ENCODE assay signal across 10 cellular contexts in the genomic region with DNA sequence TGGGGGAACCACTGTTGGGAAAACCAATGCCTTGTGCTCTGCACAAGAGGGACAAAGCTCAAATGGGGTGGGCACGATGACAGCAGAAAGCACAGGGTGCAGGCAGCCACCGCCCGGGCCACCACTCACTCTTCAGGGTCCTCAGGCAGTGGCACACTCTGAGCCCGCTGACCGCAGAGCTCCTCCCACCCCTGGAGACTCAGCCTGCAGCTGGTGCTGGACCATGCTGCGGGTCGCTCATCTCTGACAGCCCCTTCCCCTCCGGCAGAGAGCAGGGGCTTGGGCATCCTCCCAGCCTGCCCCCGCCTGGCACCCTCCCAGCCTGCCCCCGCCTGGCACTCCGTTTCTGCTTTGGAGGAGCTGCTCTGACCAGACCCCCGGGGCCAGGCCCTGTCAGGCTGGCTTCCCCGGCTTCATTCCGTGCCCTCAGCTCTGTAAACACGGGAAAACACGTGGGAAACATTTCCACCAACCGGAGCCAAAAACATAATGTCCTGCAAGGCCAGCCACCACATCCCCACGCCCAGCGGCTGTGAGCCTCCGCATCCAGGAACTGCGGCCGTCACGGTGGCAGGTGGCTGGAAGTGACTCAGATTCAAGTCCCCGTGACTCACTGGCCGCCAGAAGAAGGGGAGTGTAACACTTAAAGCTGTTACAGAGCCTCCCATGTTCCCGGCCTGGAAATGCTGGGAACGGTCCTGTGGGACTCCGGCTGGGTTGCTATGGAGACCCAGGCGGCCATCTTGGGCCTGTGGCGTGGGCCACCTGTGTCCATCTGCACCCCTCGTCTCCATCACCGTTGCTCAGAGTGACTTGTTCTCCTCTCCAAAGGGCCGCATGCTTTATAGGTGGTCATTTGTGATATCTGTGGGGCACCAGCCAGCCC. TPM values are rescaled to one million over a fixed set of nuclear protein-coding genes. Genes with fewer than 3 reads are reported as not detected.
A peak's percentile ranks its signal among the peaks of the same experiment; 100 is the strongest.
DNase-seq lines count a peak whose midpoint lies in the region; ATAC-seq, FAIRE-seq and TF ChIP-seq lines count a peak whose summit lies in the region.
"Had no signal": no experiment of that assay in that cellular context is flagged by ENCODE, and none has a peak within 500 bp of the region (broad histone marks: within the 10 kb centered on the region; RNA-seq: fewer than 3 reads in every experiment).

No MANE protein-coding gene starts in this region.

- peak; percentile 84 for DNase-seq in GM04504 (ENCODE audit: low read depth)
- DNase-seq in NOMO-1 treated with DMSO at 0.1 percent for 48 hours (lab: John Stamatoyannopoulos, UW; ENCODE audit: unreplicated experiment): peak; percentile 84
- DNase-seq in H1 (ENCODE audit: low read depth in 1 of 2, low spot score in 2 of 2): peak in 1 of 2 experiments; percentile 43
- DNase-seq in mucosa of descending colon: peak; percentile 59 to 90 (median 67)
- no peak for DNase-seq in NCI-H2081 (lab: John Stamatoyannopoulos, UW)

- intact Hi-C loops in mucosa of descending colon (cut with DNase I, micrococcal nuclease): no loop called here

- H3K79me1 ChIP-seq in H1 (ENCODE audit: low read depth, low read length): no peaks in the 10 kb centered on the region

- H2AK5ac ChIP-seq in H1 (ENCODE audit: low read depth, low read length): no peak overlapping the region

- peaks cover 6 to 21% of the 10 kb centered on the region in 2 experiments; a peak in 3 of 4 replicates for H3K9me3 ChIP-seq in H1 (ENCODE audit: insufficient read depth in 2 of 2, low read depth in 1 of 2, low read length in 1 of 2)
- no peaks in the 10 kb centered on the region for H3K9me3 ChIP-seq in mucosa of descending colon

- no peak overlapping the region for H2BK15ac ChIP-seq in H1 (ENCODE audit: low read length)

- no peak overlapping the region for H3K4me2 ChIP-seq in H1 (ENCODE audit: insufficient read depth in 1 of 2, low read depth in 2 of 2, low read length in 2 of 2)
- H3K4me2 ChIP-seq: KMS-11 had no signal

- H4K8ac ChIP-seq in H1 (ENCODE audit: extremely low read depth, insufficient read depth, low read length): peak overlapping the region; percentile 51; the same call in 1 of the 2 replicates

- H2BK20ac ChIP-seq in H1 (ENCODE audit: low read length): no peak overlapping the region

- H3K9ac ChIP-seq in H1 (replicated peaks in 1 of 4; ENCODE audit: extremely low read depth in 1 of 4, low read depth in 3 of 4, low read length in 3 of 4): no peak overlapping the region
- H3K9ac ChIP-seq: KMS-11 had no signal

- 90% methylated on average over 29 of the region's 33 CpGs; no CpG with 5 or more reads in 1 of the 2 experiments for WGBS in H1 (ENCODE audit: extremely low coverage in 1 of 2, insufficient coverage in 1 of 2, insufficient read length in 1 of 2, insufficient replicate concordance in 2 of 2, low coverage in 1 of 2, low lambda C conversion rate in 2 of 2, missing lambda C conversion rate in 1 of 2), 2 experiments

- TF ChIP-seq RAD21 in H1 (IDR thresholded peaks at IDR 0.05 in 1 of 2, conservative IDR thresholded peaks at IDR 0.05 in 1 of 2; ENCODE audit: low read depth in 2 of 2, low read length in 2 of 2): no peak

- H4K5ac ChIP-seq in H1 (ENCODE audit: insufficient read length, low read depth, low read length): no peak overlapping the region

- no peak overlapping the region for H3K27ac ChIP-seq in H1 (ENCODE audit: low read depth, low read length)
- H3K27ac ChIP-seq: KMS-11 had no signal

- POLR2A ChIA-PET in H1 (lab: Charles Lee; ENCODE audit: partially characterized antibody): no interaction called here

- no peak overlapping the region for H3K18ac ChIP-seq in H1 (ENCODE audit: extremely low read depth, low read length)

- no peak overlapping the region for H2BK12ac ChIP-seq in H1 (ENCODE audit: low read depth, low read length)

- H3K23me2 ChIP-seq in H1 (ENCODE audit: low read depth, low read length): no peaks in the 10 kb centered on the region

- H4K20me1 ChIP-seq in H1 (replicated peaks in 1 of 2; ENCODE audit: control insufficient read depth in 1 of 2, insufficient read depth in 2 of 2, low read length in 2 of 2): peaks cover 0 to 2% of the 10 kb centered on the region in 2 experiments

- H3K4me1 ChIP-seq in H1 (replicated peaks in 1 of 4; ENCODE audit: control insufficient read depth in 3 of 4, insufficient read depth in 4 of 4, low read length in 3 of 4) (no peaks in the 10 kb centered on the region; a peak in 1 of 7 replicates), mucosa of descending colon (ENCODE audit: low read depth) (peaks cover 12% of the 10 kb centered on the region)

- H3K14ac ChIP-seq in H1 (ENCODE audit: insufficient read length): no peak overlapping the region

- H3K23ac ChIP-seq in H1 (ENCODE audit: insufficient read length): no peak overlapping the region

- H3K4me3 ChIP-seq in H1 (ENCODE audit: extremely low read depth in 1 of 4, insufficient read depth in 2 of 4, low read depth in 3 of 4, low read length in 4 of 4): no peak overlapping the region
- H3K4me3 ChIP-seq in mucosa of descending colon: no peak overlapping the region

- H2BK120ac ChIP-seq in H1 (replicated peaks; ENCODE audit: low read depth, low read length): no peak overlapping the region

- H3K4ac ChIP-seq in H1 (replicated peaks; ENCODE audit: insufficient read length, low read depth, low read length): no peak overlapping the region

- no peak overlapping the region for H2AFZ ChIP-seq in H1 (ENCODE audit: low read length)

- H3K79me2 ChIP-seq in H1 (ENCODE audit: control insufficient read depth in 1 of 2, insufficient read depth in 2 of 2, low read length in 2 of 2): no peaks in the 10 kb centered on the region

- no peak overlapping the region for H3K56ac ChIP-seq in H1 (replicated peaks; ENCODE audit: insufficient read length, low read depth, low read length)

- no peak for TF ChIP-seq POLR2A in H1 (IDR thresholded peaks at IDR 0.05; ENCODE audit: control extremely low read depth in 1 of 2, low read depth in 2 of 2, low read length in 2 of 2)

- FAIRE-seq in H1 (lab: Jason Lieb, UNC): no peak
- FAIRE-seq: islet of Langerhans had no signal

- H3K27me3 ChIP-seq in H1 (replicated peaks in 1 of 4; ENCODE audit: control insufficient read depth in 3 of 4, extremely low read depth in 1 of 4, insufficient read depth in 3 of 4, low read length in 3 of 4): no peaks in the 10 kb centered on the region; a peak in 1 of 7 replicates

- H4K91ac ChIP-seq in H1 (replicated peaks; ENCODE audit: insufficient read length, low read length): no peak overlapping the region

- ATAC-seq in mucosa of descending colon (peak; percentile 87), GM21360 (IDR thresholded peaks at IDR 0.05; ENCODE audit: unreplicated experiment) (no peak), GM18858 (IDR thresholded peaks at IDR 0.05; ENCODE audit: unreplicated experiment) (no peak), HG03439 (IDR thresholded peaks at IDR 0.05; ENCODE audit: unreplicated experiment) (no peak)

- no peak for TF ChIP-seq EP300 in H1 (IDR thresholded peaks at IDR 0.05; ENCODE audit: borderline replicate concordance in 1 of 2, low read depth in 2 of 2, low read length in 2 of 2)

- no peak overlapping the region for H2BK5ac ChIP-seq in H1 (ENCODE audit: low read depth, low read length)

- TF ChIP-seq CTCF in H1 (IDR thresholded peaks at IDR 0.05; ENCODE audit: control extremely low read depth in 1 of 3, insufficient read depth in 1 of 3, low read depth in 1 of 3, low read length in 3 of 3) (no peak), mucosa of descending colon (IDR thresholded peaks at IDR 0.05) (no peak)

- H3K36me3 ChIP-seq in H1 (ENCODE audit: control insufficient read depth in 2 of 4, insufficient read depth in 4 of 4, low read length in 3 of 4): no peaks in the 10 kb centered on the region
- no peaks in the 10 kb centered on the region for H3K36me3 ChIP-seq in mucosa of descending colon (ENCODE audit: low read depth)

- CTCF ChIA-PET in H1 (lab: Charles Lee; ENCODE audit: partially characterized antibody): interaction anchor here (1.5 kb wide), 2 partner anchors 77 to 155 kb away, joined by 3 read pairs; no protein-coding TSS in a partner anchor

TF ChIP-seq in H1, 55 proteins besides CTCF, POLR2A, EP300 and RAD21:
- peak; percentile 85 for TF ChIP-seq YY1 (IDR thresholded peaks at IDR 0.05; ENCODE audit: low read depth, low read length)
- TF ChIP-seq, protein P1, sequence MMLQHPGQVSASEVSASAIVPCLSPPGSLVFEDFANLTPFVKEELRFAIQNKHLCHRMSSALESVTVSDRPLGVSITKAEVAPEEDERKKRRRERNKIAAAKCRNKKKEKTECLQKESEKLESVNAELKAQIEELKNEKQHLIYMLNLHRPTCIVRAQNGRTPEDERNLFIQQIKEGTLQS (IDR thresholded peaks at IDR 0.05; ENCODE audit: insufficient read depth, low read depth, low read length): no peak

RNA-seq across cellular contexts. Expression of a gene that starts 6.8 kb away (rescaled TPM):
- total RNA-seq in H1 (2021; fragmentation: NEBNext Ultra II Directional; extraction: Animal tissue kit (Norgen Biotek cat#: 25700)): 1.9 and 2.4 TPM in 2 replicates
- polyA plus RNA-seq in H1 (2011; rRNA removed): 1.9 and 2.6 TPM in 2 replicates
- polyA plus RNA-seq in H1 (2011; cell fraction: cytosol; rRNA removed): 1.7 TPM
- polyA plus RNA-seq in H1 (2011; cell fraction: nucleus; rRNA removed): 8.2 TPM
- polyA plus RNA-seq in H1 (2012, experiment 1 of 2): 1.1 to 1.8 TPM (median 1.6 TPM) in 4 replicates
- 0.67 TPM for polyA plus RNA-seq in H1 (2012, experiment 2 of 2)
- polyA plus RNA-seq in H1 (2013, experiment 1 of 2): 0.95 TPM
- 1.0 TPM for polyA plus RNA-seq in H1 (2013, experiment 2 of 2)
- 3.0 and 3.2 TPM in 2 replicates for polyA minus RNA-seq in H1 (2011; rRNA and poly(A)+ RNA removed)
- polyA minus RNA-seq in H1 (2011; cell fraction: cytosol; rRNA and poly(A)+ RNA removed): 5.0 TPM
- 11.6 TPM for polyA minus RNA-seq in H1 (2011; cell fraction: nucleus; rRNA and poly(A)+ RNA removed)
- 10 to 100 TPM in 2 of 3 donors, 1 to 10 TPM in 1; 7.0 to 16.3 (median 14.1) TPM for total RNA-seq in mucosa of descending colon

Comparison
In these comparisons a context has a peak if more than half of its experiments do, and no peak if none do; other contexts are left out.
1. DNase-seq: peak in GM04504 (single experiment), NOMO-1 treated with DMSO at 0.1 percent for 48 hours (single experiment) and mucosa of descending colon (3 of 3); none in NCI-H2081 (0 of 2).